Comparison of ENCODE assay signal across 8 cellular contexts in genomic region chr7:24981544-24981951, GRCh38. TPM values are rescaled to one million over a fixed set of nuclear protein-coding genes. Genes with fewer than 3 reads are reported as not detected.
DNase-seq lines count a peak whose midpoint lies in the region; ATAC-seq and TF ChIP-seq lines count a peak whose summit lies in the region.

No MANE protein-coding gene starts in this region.

- peaks cover 45% of the 10 kb centered on the region for H3K4me1 ChIP-seq in Karpas-422 (ENCODE audit: low read length)

- peak overlapping the region; percentile 73 for H3K4me2 ChIP-seq in Karpas-422 (ENCODE audit: low read depth, low read length, poor library complexity, severe bottlenecking)

- H3K9me2 ChIP-seq in Karpas-422 (replicated peaks; ENCODE audit: insufficient read depth, low read length): no peaks in the 10 kb centered on the region

- DNase-seq in DMS79 (lab: John Stamatoyannopoulos, UW) (peak; percentile 33), Karpas-422 (peak; percentile 64), coronary artery (ENCODE audit: low spot score) (peak; percentile 76), left kidney (ENCODE audit: low read depth, low spot score) (peak; percentile 64)
- peak; percentile 56 for DNase-seq in activated CD4-positive, CD25-positive, alpha-beta regulatory T cell treated with anti-CD3 and anti-CD28 coated beads, Interleukin-2, amount 50 U/mL, for 72 hours
- DNase-seq in stimulated activated CD4-positive, alpha-beta T cell treated with anti-CD3 and anti-CD28 coated beads, Interleukin-15, amount 100 ng/mL, for 24 hours: peak; percentile 78

- no peak for ATAC-seq in GM21515 (IDR thresholded peaks at IDR 0.05; ENCODE audit: unreplicated experiment)
- ATAC-seq in GM21526 (IDR thresholded peaks at IDR 0.05; ENCODE audit: low FRiP score, unreplicated experiment): no peak

- peaks cover 38% of the 10 kb centered on the region for H3K79me2 ChIP-seq in Karpas-422 (ENCODE audit: low read length)

- H3K4me3 ChIP-seq in Karpas-422 (ENCODE audit: low read length): peak overlapping the region; percentile 73
- H3K4me3 ChIP-seq in coronary artery: peak overlapping the region; percentile 82

- H4K20me1 ChIP-seq in Karpas-422 (ENCODE audit: insufficient read depth, low read depth, low read length): peaks cover 18% of the 10 kb centered on the region

- H3K9ac ChIP-seq in Karpas-422 (ENCODE audit: low read length): peak overlapping the region; percentile 74

- H2AFZ ChIP-seq in Karpas-422 (ENCODE audit: low read length): peak overlapping the region; percentile 2; the same call in 1 of the 2 replicates

- no peak for TF ChIP-seq CTCF in coronary artery (IDR thresholded peaks at IDR 0.05)

- H3K36me3 ChIP-seq in Karpas-422 (ENCODE audit: insufficient read depth, low read length): peaks cover 6% of the 10 kb centered on the region

- no peaks in the 10 kb centered on the region for H3K9me3 ChIP-seq in Karpas-422 (ENCODE audit: low read length)

- no peak overlapping the region for H3K27ac ChIP-seq in Karpas-422 (ENCODE audit: low read length)
- H3K27ac ChIP-seq in coronary artery: peak overlapping the region; percentile 29 to 88

- no peaks in the 10 kb centered on the region for H3K27me3 ChIP-seq in Karpas-422 (ENCODE audit: low read length)

RNA-seq across cellular contexts. Expression of gene OSBPL3, which starts 1.6 kb away (rescaled TPM):
- total RNA-seq in Karpas-422 (2014; rRNA removed; shearing (Covaris generic); ENCODE audit: low replicate concordance): 120 and 149 TPM in 2 replicates
